In genomic region chr18:54284535-54284934, GRCh38 we compare ENCODE assay signal across 11 cellular contexts. TPM values are rescaled to one million over a fixed set of nuclear protein-coding genes. Genes with fewer than 3 reads are reported as not detected.
DNase-seq lines count a peak whose midpoint lies in the region; ATAC-seq, FAIRE-seq and TF ChIP-seq lines count a peak whose summit lies in the region.
"Had no signal": no experiment of that assay in that cellular context is flagged by ENCODE, and none has a peak within 500 bp of the region (broad histone marks: within the 10 kb centered on the region; RNA-seq: fewer than 3 reads in every experiment).

No MANE protein-coding gene starts in this region.

- peaks cover 3 to 8% of the 10 kb centered on the region in 2 donors for H3K36me3 ChIP-seq in small intestine (ENCODE audit: control insufficient read depth in 2 of 2, insufficient read depth in 2 of 2, low read length in 2 of 2)

- H3K36me3 Mint-ChIP-seq in T-helper 2 cell treated with Interferon-gamma antibody and Interleukin-4, amounts not matched to agents 5 μg/mL and 100 μg/mL, for 36 hours (ENCODE audit: low read depth): peaks cover 63% of the 10 kb centered on the region
- H3K36me3 Mint-ChIP-seq in Calu3 (ENCODE audit: insufficient read depth, unreplicated experiment): peaks cover 13% of the 10 kb centered on the region

- H3K9me3 ChIP-seq in small intestine (ENCODE audit: control insufficient read depth, low read depth): no peaks in the 10 kb centered on the region

- H3K27ac Mint-ChIP-seq in T-helper 2 cell treated with Interferon-gamma antibody and Interleukin-4, amounts not matched to agents 5 μg/mL and 100 μg/mL, for 36 hours: peak overlapping the region; percentile 56
- H3K27ac Mint-ChIP-seq in Calu3 (ENCODE audit: unreplicated experiment): no peak overlapping the region

- no peaks in the 10 kb centered on the region for H3K27me3 ChIP-seq in small intestine (ENCODE audit: control insufficient read depth in 2 of 2, insufficient read depth in 2 of 2, low read length in 2 of 2)

- ATAC-seq in GM19372 (IDR thresholded peaks at IDR 0.05; ENCODE audit: low read depth, unreplicated experiment) (peak; percentile 22), HG02938 (IDR thresholded peaks at IDR 0.05; ENCODE audit: unreplicated experiment) (peak; percentile 24)

- intact Hi-C loops in Calu3 (cut with micrococcal nuclease; ENCODE audit: unreplicated experiment): no loop called here

- H3K9me3 Mint-ChIP-seq in T-helper 2 cell treated with Interferon-gamma antibody and Interleukin-4, amounts not matched to agents 5 μg/mL and 100 μg/mL, for 36 hours: no peaks in the 10 kb centered on the region
- H3K9me3 Mint-ChIP-seq in Calu3 (ENCODE audit: low read depth, unreplicated experiment): no peaks in the 10 kb centered on the region

- TF ChIP-seq CTCF in GM12865 (IDR thresholded peaks at IDR 0.05; ENCODE audit: insufficient read depth, low read depth, low read length, missing control alignments): no peak
- no peak for TF ChIP-seq CTCF in coronary artery (IDR thresholded peaks at IDR 0.05)
- TF ChIP-seq CTCF in Calu3 (IDR thresholded peaks at IDR 0.05; ENCODE audit: unreplicated experiment): no peak

- CTCF ChIA-PET in Calu3 (lab: Charles Lee): no interaction called here

- BruUV-seq in Calu3 (replicated peaks; lab: Mats Ljungman, UMichigan): no TSS peak

- peak overlapping the region; percentile 1 for H3K4me3 Mint-ChIP-seq in T-helper 2 cell treated with Interferon-gamma antibody and Interleukin-4, amounts not matched to agents 5 μg/mL and 100 μg/mL, for 36 hours
- H3K4me3 Mint-ChIP-seq in Calu3 (ENCODE audit: low read depth, unreplicated experiment): no peak overlapping the region

- H3K4me3 ChIP-seq in GM12865 (ENCODE audit: low read depth, low read length) (peak overlapping the region; percentile 35), coronary artery (no peak overlapping the region), small intestine (ENCODE audit: low read depth in 1 of 2, low read length in 2 of 2) (no peak overlapping the region)

- WGBS in small intestine, 3 donors: 80 to 92% (median 80%) methylated on average over 3 of the region's 3 CpGs

- no peaks in the 10 kb centered on the region for H3K4me1 ChIP-seq in small intestine (ENCODE audit: control insufficient read depth in 2 of 2, insufficient read depth in 1 of 2, low read depth in 1 of 2, low read length in 1 of 2)

- FAIRE-seq in small intestine (lab: Jason Lieb, UNC): no peak

- H3K4me1 Mint-ChIP-seq in T-helper 2 cell treated with Interferon-gamma antibody and Interleukin-4, amounts not matched to agents 5 μg/mL and 100 μg/mL, for 36 hours (ENCODE audit: low read depth): peaks cover 33% of the 10 kb centered on the region
- H3K4me1 Mint-ChIP-seq in Calu3 (ENCODE audit: low read depth, unreplicated experiment): peaks cover 9% of the 10 kb centered on the region

- H3K27me3 Mint-ChIP-seq in T-helper 2 cell treated with Interferon-gamma antibody and Interleukin-4, amounts not matched to agents 5 μg/mL and 100 μg/mL, for 36 hours (ENCODE audit: low read depth): no peaks in the 10 kb centered on the region
- no peaks in the 10 kb centered on the region for H3K27me3 Mint-ChIP-seq in Calu3 (ENCODE audit: unreplicated experiment)

- H3K27ac ChIP-seq in coronary artery (no peak overlapping the region), small intestine (ENCODE audit: low read depth in 1 of 2, low read length in 1 of 2) (no peak overlapping the region)

- DNase-seq in GM12865 (ENCODE audit: low read depth) (peak; percentile 71), coronary artery (ENCODE audit: low spot score) (no peak), small intestine (no peak), NCI-H446 (lab: John Stamatoyannopoulos, UW) (no peak), Calu3 (no peak)
- DNase-seq in T-helper 2 cell treated with Interferon-gamma antibody and Interleukin-4, amounts not matched to agents 5 μg/mL and 100 μg/mL, for 36 hours (ENCODE audit: low spot score): no peak
- DNase-seq: DMS79 treated with DMSO at 0.1 percent for 48 hours, foreskin melanocyte, NCI-H510A treated with DMSO at 0.1 percent for 48 hours had no signal

RNA-seq across cellular contexts. Expression of gene POLI, which starts 15.2 kb away (rescaled TPM):
- polyA plus RNA-seq in small intestine: 1 to 10 TPM; 4.3 to 7.8 (median 6.1) TPM
- total RNA-seq in Calu3 (2022): 25.2 and 26.1 TPM in 2 replicates
